ENCODE assay signal across 8 cellular contexts in the genomic region with DNA sequence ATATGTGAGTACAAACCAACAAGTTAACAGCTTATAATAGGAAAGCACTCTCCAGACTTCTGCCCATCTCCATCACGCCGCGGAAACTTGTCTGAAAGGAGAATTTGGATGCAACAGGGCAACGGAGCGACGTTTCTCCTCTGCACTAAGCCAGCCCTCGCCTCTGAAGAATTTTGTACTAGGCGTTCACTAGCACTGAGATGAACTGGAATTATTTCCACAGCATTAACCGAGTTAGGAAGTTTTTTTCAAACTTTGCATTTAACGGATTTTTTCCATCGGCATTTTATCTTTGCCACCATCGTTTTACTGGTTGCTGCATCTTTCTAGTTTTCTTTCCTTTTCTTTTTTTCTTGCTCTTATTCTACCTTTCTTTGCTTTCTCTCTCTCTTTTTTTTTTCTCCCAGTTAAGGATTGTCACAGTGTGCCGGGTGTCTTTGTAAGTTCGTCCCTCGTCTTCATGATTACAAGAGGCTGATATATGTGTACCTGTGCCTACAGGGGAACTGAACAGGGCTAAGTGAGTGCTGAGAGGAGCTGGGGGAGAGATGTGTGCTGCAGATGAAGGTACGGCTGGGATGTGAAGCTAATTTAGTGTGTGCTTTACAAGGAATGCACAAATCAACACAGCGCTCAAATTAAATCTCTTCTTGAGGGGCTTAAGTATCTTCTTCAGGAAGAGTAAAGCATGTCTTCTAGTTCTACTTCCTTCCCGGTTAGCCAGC.
DNase-seq lines count a peak whose midpoint lies in the region; ATAC-seq and TF ChIP-seq lines count a peak whose summit lies in the region.

No MANE protein-coding gene starts in this region.

- peaks cover 23% of the 10 kb centered on the region for H3K23me2 ChIP-seq in H9 (ENCODE audit: insufficient read length, low read depth, low read length, poor library complexity, severe bottlenecking)

- no peak overlapping the region for H3K27ac Mint-ChIP-seq in H9

- H3K27me3 Mint-ChIP-seq in H9 (ENCODE audit: low read depth) = peaks cover 34% of the 10 kb centered on the region

- H3K56ac ChIP-seq in H9 (ENCODE audit: insufficient read length, low read depth, low read length) = no peak overlapping the region

- DNase-seq in H9 (no peak), RWPE2 (ENCODE audit: low spot score) (no peak), aorta (no peak), amniotic stem cell (lab: John Stamatoyannopoulos, UW) (no peak)

- H4K5ac ChIP-seq in H9 (ENCODE audit: insufficient read length, low read depth, low read length) = no peak overlapping the region

- peaks cover 55% of the 10 kb centered on the region for H3K27me3 ChIP-seq in H9 (ENCODE audit: insufficient read depth, low read length)
- H3K27me3 ChIP-seq in RWPE2 (ENCODE audit: insufficient read depth, poor library complexity, severe bottlenecking) = peaks cover 11% of the 10 kb centered on the region
- H3K27me3 ChIP-seq in iPS-18a (ENCODE audit: control insufficient read depth, insufficient read depth, low read length) = peaks cover 86% of the 10 kb centered on the region
- no peaks in the 10 kb centered on the region for H3K27me3 ChIP-seq in aorta (ENCODE audit: control insufficient read depth in 1 of 2, insufficient read depth in 2 of 2, low read length in 1 of 2)

- no peaks in the 10 kb centered on the region for H4K20me1 ChIP-seq in H9 (ENCODE audit: control insufficient read depth, insufficient read depth, insufficient read length)

- H3K23ac ChIP-seq in H9 (ENCODE audit: insufficient read length, low read depth, low read length) = no peak overlapping the region

- no peaks in the 10 kb centered on the region for H3K9me3 ChIP-seq in H9 (ENCODE audit: control insufficient read depth, low read depth, low read length)
- no peaks in the 10 kb centered on the region for H3K9me3 ChIP-seq in RWPE2 (ENCODE audit: severe bottlenecking)
- H3K9me3 ChIP-seq in iPS-18a (ENCODE audit: control insufficient read depth, low read depth, low read length) = no peaks in the 10 kb centered on the region
- no peaks in the 10 kb centered on the region for H3K9me3 ChIP-seq in aorta (ENCODE audit: control insufficient read depth, low read length)

- TF ChIP-seq CTCF in 22Rv1 (IDR thresholded peaks at IDR 0.05) = no peak
- TF ChIP-seq CTCF in H9 (conservative IDR thresholded peaks at IDR 0.05) = no peak
- no peak for TF ChIP-seq CTCF in RWPE2 (IDR thresholded peaks at IDR 0.05; ENCODE audit: poor library complexity, severe bottlenecking)

- no peak overlapping the region for H2BK15ac ChIP-seq in H9 (ENCODE audit: low read depth, low read length)

- no peak overlapping the region for H3K18ac ChIP-seq in H9 (ENCODE audit: insufficient read length, low read depth, low read length)

- H2BK120ac ChIP-seq in H9 (ENCODE audit: low read depth, low read length, poor library complexity, severe bottlenecking) = no peak overlapping the region

- no peak overlapping the region for H2BK5ac ChIP-seq in H9 (ENCODE audit: insufficient read length, low read length)

- H2BK12ac ChIP-seq in H9 (ENCODE audit: insufficient read length, low read depth, low read length) = no peak overlapping the region

- no peaks in the 10 kb centered on the region for H3K79me1 ChIP-seq in H9 (ENCODE audit: insufficient read depth, low read depth, low read length, poor library complexity, severe bottlenecking)

- H3K4ac ChIP-seq in H9 (ENCODE audit: low read depth, low read length) = no peak overlapping the region

- H2AFZ ChIP-seq in H9 (ENCODE audit: low read length) = no peak overlapping the region

- no peaks in the 10 kb centered on the region for H3K79me2 ChIP-seq in H9 (ENCODE audit: insufficient read depth, low read length)

- H3K4me2 ChIP-seq in H9 (ENCODE audit: insufficient read depth, insufficient read length, low read length) = peak overlapping the region; percentile 72

- H3K36me3 Mint-ChIP-seq in H9 (ENCODE audit: insufficient read depth in 1 of 3, low read depth in 3 of 3) = no peaks in the 10 kb centered on the region; a peak in 1 of 7 replicates

- H2AK5ac ChIP-seq in H9 (ENCODE audit: insufficient read length, low read length) = no peak overlapping the region

- no peak overlapping the region for H3K14ac ChIP-seq in H9 (ENCODE audit: insufficient read depth, low read length)

- no peak overlapping the region for H3T11ph ChIP-seq in H9 (ENCODE audit: low read length)

- peak overlapping the region; percentile 45 for H3K9ac ChIP-seq in H9 (ENCODE audit: extremely low read depth, insufficient read length, low read length)
- peak overlapping the region; percentile 46 for H3K9ac ChIP-seq in iPS-18a (ENCODE audit: low read length)

- H3K27ac ChIP-seq in 22Rv1 (peak overlapping the region; percentile 98), H9 (ENCODE audit: insufficient read length, low read depth, low read length) (no peak overlapping the region), RWPE2 (ENCODE audit: poor library complexity, severe bottlenecking) (peak overlapping the region; percentile 93), iPS-18a (ENCODE audit: low read length) (peak overlapping the region; percentile 25), aorta (ENCODE audit: low read depth in 1 of 2, low read length in 2 of 2) (peak overlapping the region; percentile 6 to 78)

- peaks cover 4 to 7% of the 10 kb centered on the region in 2 experiments; a peak in 2 of 5 replicates for H3K9me3 Mint-ChIP-seq in H9

- H3K36me3 ChIP-seq in RWPE2 (ENCODE audit: low read depth) = no peaks in the 10 kb centered on the region
- no peaks in the 10 kb centered on the region for H3K36me3 ChIP-seq in iPS-18a (ENCODE audit: control insufficient read depth, low read depth, low read length)
- no peaks in the 10 kb centered on the region for H3K36me3 ChIP-seq in aorta (ENCODE audit: control insufficient read depth in 1 of 2, insufficient read depth in 2 of 2, low read length in 1 of 2)

- H3K4me1 ChIP-seq in H9 (ENCODE audit: insufficient read depth, low read length) (peaks cover 4% of the 10 kb centered on the region; the same call in 1 of the 2 replicates), RWPE2 (ENCODE audit: insufficient read depth, poor library complexity, severe bottlenecking) (peaks cover 23% of the 10 kb centered on the region), iPS-18a (ENCODE audit: control insufficient read depth, low read depth, low read length) (peaks cover 44% of the 10 kb centered on the region), aorta (ENCODE audit: control insufficient read depth in 1 of 2, insufficient read depth in 2 of 2, low read length in 2 of 2) (no peaks in the 10 kb centered on the region)

- H4K8ac ChIP-seq in H9 (replicated peaks; ENCODE audit: insufficient read length, low read depth, low read length) = no peak overlapping the region

- H4K91ac ChIP-seq in H9 (ENCODE audit: insufficient read length, low read depth, low read length) = no peak overlapping the region

- WGBS in H9 (ENCODE audit: extremely low coverage, insufficient read length, low lambda C conversion rate) = no CpG with 5 or more reads among the region's 18 CpGs
- 11 to 13% methylated on average over 18 of the region's 18 CpGs for WGBS in aorta, 2 donors

- H3K4me1 Mint-ChIP-seq in H9 = peaks cover 19 to 21% of the 10 kb centered on the region in 2 experiments

- H2BK20ac ChIP-seq in H9 (ENCODE audit: low read depth, low read length, poor library complexity, severe bottlenecking) = no peak overlapping the region

- intact Hi-C loops in aorta (cut with DNase I) = loop anchor here (2.0 to 5.0 kb wide), 5 partner anchors 1006 to 1313 kb away; a partner anchor contains a TSS

- ATAC-seq in RWPE2 (ENCODE audit: low read depth) (no peak), aorta (ENCODE audit: low FRiP score) (no peak), HG02642 (IDR thresholded peaks at IDR 0.05; ENCODE audit: poor library complexity, unreplicated experiment) (no peak), HG02852 (IDR thresholded peaks at IDR 0.05; ENCODE audit: unreplicated experiment) (no peak)

- no peak overlapping the region for H3K4me3 Mint-ChIP-seq in H9

- peak overlapping the region; percentile 49 for H3K4me3 ChIP-seq in RWPE2 (ENCODE audit: severe bottlenecking)
- peak overlapping the region; percentile 78 for H3K4me3 ChIP-seq in iPS-18a (ENCODE audit: low read length)
- H3K4me3 ChIP-seq in aorta (ENCODE audit: low read length in 2 of 2) = peak overlapping the region; percentile 58 to 65
